17 cellular contexts compared by ENCODE assay signal in genomic region chr18:45841765-45842442, GRCh38. TPM values are rescaled to one million over a fixed set of nuclear protein-coding genes. Genes with fewer than 3 reads are reported as not detected.
A peak's percentile ranks its signal among the peaks of the same experiment; 100 is the strongest.
DNase-seq lines count a peak whose midpoint lies in the region; ATAC-seq and TF ChIP-seq lines count a peak whose summit lies in the region.
"Had no signal": no experiment of that assay in that cellular context is flagged by ENCODE, and none has a peak within 500 bp of the region (broad histone marks: within the 10 kb centered on the region; RNA-seq: fewer than 3 reads in every experiment).

No MANE protein-coding gene starts in this region.

- H3K36me3 Mint-ChIP-seq in Calu3 (ENCODE audit: insufficient read depth, unreplicated experiment) (no peaks in the 10 kb centered on the region), neural crest cell (ENCODE audit: low read depth) (no peaks in the 10 kb centered on the region)
- no peaks in the 10 kb centered on the region for H3K36me3 Mint-ChIP-seq in activated T-cell treated with anti-CD3 and anti-CD28 coated beads, Interleukin-2, amount 50 U/mL, for 4 hours (ENCODE audit: insufficient read depth)
- H3K36me3 Mint-ChIP-seq: CD4-positive, CD25-positive, alpha-beta regulatory T cell; CD8-positive, alpha-beta T cell had no signal

- H3K4me3 ChIP-seq in osteoblast (ENCODE audit: insufficient read depth, low read length) = no peak overlapping the region
- H3K4me3 ChIP-seq: GM23338 had no signal

- no peak overlapping the region for H3K4me3 Mint-ChIP-seq in Calu3 (ENCODE audit: low read depth, unreplicated experiment)
- H3K4me3 Mint-ChIP-seq in neural crest cell = no peak overlapping the region
- H3K4me3 Mint-ChIP-seq in activated T-cell treated with anti-CD3 and anti-CD28 coated beads, Interleukin-2, amount 50 U/mL, for 4 hours = no peak overlapping the region
- H3K4me3 Mint-ChIP-seq: CD4-positive, CD25-positive, alpha-beta regulatory T cell; CD8-positive, alpha-beta T cell; GM23338; H9 had no signal

- H3K9me3 Mint-ChIP-seq in Calu3 (ENCODE audit: low read depth, unreplicated experiment) = no peaks in the 10 kb centered on the region
- H3K9me3 Mint-ChIP-seq in neural crest cell = no peaks in the 10 kb centered on the region
- H3K9me3 Mint-ChIP-seq in activated T-cell treated with anti-CD3 and anti-CD28 coated beads, Interleukin-2, amount 50 U/mL, for 4 hours = no peaks in the 10 kb centered on the region
- H3K9me3 Mint-ChIP-seq: CD8-positive, alpha-beta T cell; GM23338; H9 had no signal

- H4K20me1 ChIP-seq in osteoblast (ENCODE audit: insufficient read depth, low read length) = no peaks in the 10 kb centered on the region

- no peaks in the 10 kb centered on the region for H3K27me3 ChIP-seq in osteoblast (ENCODE audit: insufficient read depth, low read length)

- H3K27ac ChIP-seq in RWPE1 (peak overlapping the region; percentile 16; the same call in 1 of the 2 replicates), osteoblast (ENCODE audit: low read depth, low read length) (no peak overlapping the region)
- H3K27ac ChIP-seq: C4-2B had no signal

- intact Hi-C loops in Calu3 (cut with micrococcal nuclease; ENCODE audit: unreplicated experiment) = no loop called here

- H3K9me3 ChIP-seq in osteoblast (ENCODE audit: low read depth, low read length) = no peaks in the 10 kb centered on the region
- H3K9me3 ChIP-seq: Caco-2 had no signal

- peaks cover 12% of the 10 kb centered on the region for H3K4me1 ChIP-seq in osteoblast (ENCODE audit: insufficient read depth, low read length)
- H3K4me1 ChIP-seq: Caco-2 had no signal

- H3K4me2 ChIP-seq in osteoblast (ENCODE audit: insufficient read depth, low read length) = no peak overlapping the region
- H3K4me2 ChIP-seq: GM23338 had no signal

- H3K27ac Mint-ChIP-seq in Calu3 (ENCODE audit: unreplicated experiment) (no peak overlapping the region), neural crest cell (ENCODE audit: unreplicated experiment) (peak overlapping the region; percentile 65)
- H3K27ac Mint-ChIP-seq: CD8-positive, alpha-beta T cell had no signal

- DNase-seq in Calu3 (no peak), RWPE1 (ENCODE audit: low spot score) (no peak), neural crest cell (ENCODE audit: low read depth, low spot score) (no peak), osteoblast (ENCODE audit: insufficient read length, low spot score, missing footprints) (no peak), NCI-H2081 (lab: John Stamatoyannopoulos, UW) (no peak)
- DNase-seq in activated T-cell treated with anti-CD3 and anti-CD28 coated beads, Interleukin-2, amount 50 U/mL, for 4 hours = no peak
- DNase-seq: Caco-2; CD4-positive, CD25-positive, alpha-beta regulatory T cell; CD8-positive, alpha-beta T cell; DMS 273 treated with DMSO at 0.1 percent for 48 hours; DMS79; GF-D8; H9 had no signal

- H3K79me2 ChIP-seq in osteoblast (ENCODE audit: insufficient read depth, low read length) = no peaks in the 10 kb centered on the region

- peaks cover 3% of the 10 kb centered on the region for H3K4me1 Mint-ChIP-seq in Calu3 (ENCODE audit: low read depth, unreplicated experiment)
- H3K4me1 Mint-ChIP-seq in neural crest cell = peaks cover 25% of the 10 kb centered on the region
- peaks cover 12% of the 10 kb centered on the region for H3K4me1 Mint-ChIP-seq in activated T-cell treated with anti-CD3 and anti-CD28 coated beads, Interleukin-2, amount 50 U/mL, for 4 hours (ENCODE audit: low read depth)

- TF ChIP-seq CTCF in Calu3 (IDR thresholded peaks at IDR 0.05; ENCODE audit: unreplicated experiment) (no peak), RWPE1 (conservative IDR thresholded peaks at IDR 0.05; ENCODE audit: low read depth) (no peak), neural crest cell (conservative IDR thresholded peaks at IDR 0.05) (no peak), osteoblast (IDR thresholded peaks at IDR 0.05; ENCODE audit: extremely low read depth, low read depth, low read length) (no peak)

- BruUV-seq in Calu3 (replicated peaks; lab: Mats Ljungman, UMichigan) = TSS peak; percentile 39

- H3K27me3 Mint-ChIP-seq in Calu3 (ENCODE audit: unreplicated experiment) (no peaks in the 10 kb centered on the region), neural crest cell (ENCODE audit: low read depth) (peaks cover 24% of the 10 kb centered on the region)
- H3K27me3 Mint-ChIP-seq in activated T-cell treated with anti-CD3 and anti-CD28 coated beads, Interleukin-2, amount 50 U/mL, for 4 hours (ENCODE audit: low read depth) = peaks cover 24% of the 10 kb centered on the region

- CTCF ChIA-PET in Calu3 (lab: Charles Lee) = no interaction called here
- CTCF ChIA-PET in RWPE1 (lab: Yijun Ruan, JAX) = no interaction called here

- no peak for ATAC-seq in activated T-cell treated with anti-CD3 and anti-CD28 coated beads, Interleukin-2, amount 50 U/mL, for 4 hours
- ATAC-seq: CD8-positive, alpha-beta T cell; GM23338; HCT116 had no signal

- H3K36me3 ChIP-seq in osteoblast (ENCODE audit: insufficient read depth, low read length) = no peaks in the 10 kb centered on the region

- no peak overlapping the region for H2AFZ ChIP-seq in osteoblast (ENCODE audit: low read length)
- H2AFZ ChIP-seq: GM23338 had no signal

- POLR2A ChIA-PET in RWPE1 (lab: Yijun Ruan, JAX; ENCODE audit: low non-redundant PET) = no interaction called here

RNA-seq across cellular contexts. Expression of gene SIGLEC15, which starts 16.4 kb away (rescaled TPM):
- total RNA-seq in Calu3 (2022) (0.28 and 0.83 TPM in 2 replicates), neural crest cell (not detected in 2 replicates), osteoblast (8.0 and 12.1 TPM in 2 replicates)
- not detected for total RNA-seq in activated T-cell treated with anti-CD3 and anti-CD28 coated beads, Interleukin-2, amount 50 U/mL, for 4 hours
- total RNA-seq: Caco-2; CD4-positive, CD25-positive, alpha-beta regulatory T cell; CD8-positive, alpha-beta T cell; G401; GM23338 had no signal
